ENCODE assay signal across 15 cellular contexts in genomic region chr6:16850332-16851022, GRCh38.
DNase-seq lines count a peak whose midpoint lies in the region; ATAC-seq, FAIRE-seq and TF ChIP-seq lines count a peak whose summit lies in the region.
"Had no signal": no experiment of that assay in that cellular context is flagged by ENCODE, and none has a peak within 500 bp of the region (broad histone marks: within the 10 kb centered on the region; RNA-seq: fewer than 3 reads in every experiment).

No MANE protein-coding gene starts in this region.

- no peak overlapping the region for H3K18ac ChIP-seq in H1 (ENCODE audit: extremely low read depth, low read length)

- WGBS in H1 (ENCODE audit: extremely low coverage in 1 of 2, insufficient coverage in 1 of 2, insufficient read length in 1 of 2, insufficient replicate concordance in 2 of 2, low coverage in 1 of 2, low lambda C conversion rate in 2 of 2, missing lambda C conversion rate in 1 of 2), 2 experiments: 71% methylated on average over 6 of the region's 7 CpGs; no CpG with 5 or more reads in 1 of the 2 experiments

- no peak overlapping the region for H2AK5ac ChIP-seq in H1 (ENCODE audit: low read depth, low read length)

- H3K9ac ChIP-seq in H1 (replicated peaks in 1 of 4; ENCODE audit: extremely low read depth in 1 of 4, low read depth in 3 of 4, low read length in 3 of 4): no peak overlapping the region
- H3K9ac ChIP-seq in skeletal muscle tissue (ENCODE audit: low read depth in 1 of 3, low read length in 3 of 3): peak overlapping the region in 2 of 3 donors; percentile 46 to 60

- FAIRE-seq in H1 (lab: Jason Lieb, UNC): no peak

- no peak overlapping the region for H4K8ac ChIP-seq in H1 (ENCODE audit: extremely low read depth, insufficient read depth, low read length)

- DNase-seq in NCI-H1436 treated with DMSO at 0.1 percent for 48 hours (lab: John Stamatoyannopoulos, UW) (peak; percentile 81), NCI-H1436 (lab: John Stamatoyannopoulos, UW) (no peak), NCI-H748 treated with DMSO at 0.1 percent for 48 hours (lab: John Stamatoyannopoulos, UW) (peak; percentile 99), H1 (ENCODE audit: low read depth in 1 of 2, low spot score in 2 of 2) (no peak), cerebellar cortex (ENCODE audit: low spot score) (no peak), NCI-H2227 treated with DMSO at 0.1 percent for 48 hours (lab: John Stamatoyannopoulos, UW) (no peak)
- DNase-seq: 8988T; activated CD4-positive, CD25-positive, alpha-beta regulatory T cell; activated T-cell treated with anti-CD3 and anti-CD28 coated beads for 4 hours; Caco-2; lower lobe of right lung; NCI-H1048 had no signal

- H3K23me2 ChIP-seq in H1 (ENCODE audit: low read depth, low read length): no peaks in the 10 kb centered on the region

- no peak for ATAC-seq in esophagus mucosa

- no peak overlapping the region for H2BK120ac ChIP-seq in H1 (replicated peaks; ENCODE audit: low read depth, low read length)

- H2BK5ac ChIP-seq in H1 (ENCODE audit: low read depth, low read length): no peak overlapping the region

- no peak overlapping the region for H3K4ac ChIP-seq in H1 (replicated peaks; ENCODE audit: insufficient read length, low read depth, low read length)

- H3K36me3 ChIP-seq in H1 (ENCODE audit: control insufficient read depth in 2 of 4, insufficient read depth in 4 of 4, low read length in 3 of 4): no peaks in the 10 kb centered on the region
- no peaks in the 10 kb centered on the region for H3K36me3 ChIP-seq in skeletal muscle tissue (ENCODE audit: control insufficient read depth in 3 of 3, insufficient read depth in 3 of 3, low read length in 3 of 3)
- H3K36me3 ChIP-seq: lower lobe of right lung, neutrophil had no signal

- no peak overlapping the region for H3K14ac ChIP-seq in H1 (ENCODE audit: insufficient read length)

- no peak overlapping the region for H4K91ac ChIP-seq in H1 (replicated peaks; ENCODE audit: insufficient read length, low read length)

- CTCF ChIA-PET in H1 (lab: Charles Lee; ENCODE audit: partially characterized antibody): interaction anchor here (0.8 to 1.6 kb wide), 3 partner anchors 19 to 115 kb away, joined by 3 to 4 read pairs (median 3); no protein-coding TSS in a partner anchor

- no peak for TF ChIP-seq CTCF in H1 (IDR thresholded peaks at IDR 0.05; ENCODE audit: control extremely low read depth in 1 of 3, insufficient read depth in 1 of 3, low read depth in 1 of 3, low read length in 3 of 3)

- no peak for TF ChIP-seq EP300 in H1 (IDR thresholded peaks at IDR 0.05; ENCODE audit: borderline replicate concordance in 1 of 2, low read depth in 2 of 2, low read length in 2 of 2)

- H3K79me1 ChIP-seq in H1 (ENCODE audit: low read depth, low read length): no peaks in the 10 kb centered on the region

- no peak overlapping the region for H3K56ac ChIP-seq in H1 (replicated peaks; ENCODE audit: insufficient read length, low read depth, low read length)

- H3K27me3 ChIP-seq in H1 (replicated peaks in 1 of 4; ENCODE audit: control insufficient read depth in 3 of 4, extremely low read depth in 1 of 4, insufficient read depth in 3 of 4, low read length in 3 of 4) (no peaks in the 10 kb centered on the region), skeletal muscle tissue (ENCODE audit: control insufficient read depth in 3 of 3, insufficient read depth in 3 of 3, low read length in 3 of 3) (no peaks in the 10 kb centered on the region)

- H3K79me2 ChIP-seq in H1 (ENCODE audit: control insufficient read depth in 1 of 2, insufficient read depth in 2 of 2, low read length in 2 of 2): no peaks in the 10 kb centered on the region

- no peak overlapping the region for H2BK15ac ChIP-seq in H1 (ENCODE audit: low read length)

- TF ChIP-seq RAD21 in H1 (IDR thresholded peaks at IDR 0.05 in 1 of 2, conservative IDR thresholded peaks at IDR 0.05 in 1 of 2; ENCODE audit: low read depth in 2 of 2, low read length in 2 of 2): no peak

- 0 out of 2 replicates have a peak overlapping the region, but pooled peaks have one; percentile 1 for H2AFZ ChIP-seq in H1 (ENCODE audit: low read length)

- POLR2A ChIA-PET in H1 (lab: Charles Lee; ENCODE audit: partially characterized antibody): interaction anchor here (0.6 kb wide), 1 partner anchor 128 kb away, joined by 3 read pairs; no protein-coding TSS in a partner anchor

- H4K5ac ChIP-seq in H1 (ENCODE audit: insufficient read length, low read depth, low read length): no peak overlapping the region

- no peaks in the 10 kb centered on the region for H3K9me3 ChIP-seq in H1 (ENCODE audit: insufficient read depth in 2 of 2, low read depth in 1 of 2, low read length in 1 of 2)
- H3K9me3 ChIP-seq in skeletal muscle tissue (ENCODE audit: control insufficient read depth in 3 of 3, low read length in 3 of 3): no peaks in the 10 kb centered on the region
- H3K9me3 ChIP-seq: Caco-2, lower lobe of right lung, neutrophil had no signal

- H3K4me3 ChIP-seq in H1 (ENCODE audit: extremely low read depth in 1 of 4, insufficient read depth in 2 of 4, low read depth in 3 of 4, low read length in 4 of 4) (no peak overlapping the region), skeletal muscle tissue (ENCODE audit: low read length in 3 of 3) (peak overlapping the region in 1 of 3 donors; percentile 53)
- H3K4me3 ChIP-seq: lower lobe of right lung had no signal

- H3K27ac ChIP-seq in H1 (ENCODE audit: low read depth, low read length) (no peak overlapping the region), skeletal muscle tissue (ENCODE audit: low read depth, low read length) (peak overlapping the region; percentile 68)
- H3K27ac ChIP-seq: lower lobe of right lung, neutrophil had no signal

- H3K23ac ChIP-seq in H1 (ENCODE audit: insufficient read length): no peak overlapping the region

- H2BK20ac ChIP-seq in H1 (ENCODE audit: low read length): no peak overlapping the region

- H3K4me1 ChIP-seq in H1 (replicated peaks in 1 of 4; ENCODE audit: control insufficient read depth in 3 of 4, insufficient read depth in 4 of 4, low read length in 3 of 4) (0 out of 7 replicates have a peak, but pooled peaks cover 0 to 2% (median 0%) of the 10 kb centered on the region in 4 experiments), skeletal muscle tissue (ENCODE audit: control insufficient read depth in 3 of 3, insufficient read depth in 3 of 3, low read length in 3 of 3) (peaks cover 10 to 16% (median 13%) of the 10 kb centered on the region in 3 donors)
- H3K4me1 ChIP-seq: Caco-2 had no signal

- no peak for TF ChIP-seq POLR2A in H1 (IDR thresholded peaks at IDR 0.05; ENCODE audit: control extremely low read depth in 1 of 2, low read depth in 2 of 2, low read length in 2 of 2)

- H4K20me1 ChIP-seq in H1 (replicated peaks in 1 of 2; ENCODE audit: control insufficient read depth in 1 of 2, insufficient read depth in 2 of 2, low read length in 2 of 2): no peaks in the 10 kb centered on the region

- peak overlapping the region in 1 of 2 experiments; percentile 11; a peak in 1 of 4 replicates for H3K4me2 ChIP-seq in H1 (ENCODE audit: insufficient read depth in 1 of 2, low read depth in 2 of 2, low read length in 2 of 2)

- no peak overlapping the region for H2BK12ac ChIP-seq in H1 (ENCODE audit: low read depth, low read length)

TF ChIP-seq in H1, 55 proteins besides CTCF, POLR2A, EP300 and RAD21:
- TF ChIP-seq ATF2 (IDR thresholded peaks at IDR 0.05; ENCODE audit: low read length) (no peak), MAX (IDR thresholded peaks at IDR 0.05) (no peak), CTBP2 (IDR thresholded peaks at IDR 0.05; ENCODE audit: borderline replicate concordance, insufficient read depth, insufficient read length, low read length) (no peak), SP1 (IDR thresholded peaks at IDR 0.05; ENCODE audit: low read depth, low read length) (no peak), NANOG (IDR thresholded peaks at IDR 0.05; ENCODE audit: insufficient read depth, low read depth, low read length, poor library complexity, severe bottlenecking) (no peak), KDM1A (IDR thresholded peaks at IDR 0.05; ENCODE audit: borderline replicate concordance, low read length) (no peak), RFX5 (IDR thresholded peaks at IDR 0.05; ENCODE audit: borderline replicate concordance, low read depth, low read length) (no peak), SP2 (IDR thresholded peaks at IDR 0.05; ENCODE audit: low read length) (no peak), SIRT6 (IDR thresholded peaks at IDR 0.05; ENCODE audit: low read length) (no peak), POLR2AphosphoS5 (IDR thresholded peaks at IDR 0.05; ENCODE audit: low read depth, low read length) (no peak), TEAD4 (IDR thresholded peaks at IDR 0.05; ENCODE audit: low read depth, low read length) (no peak), SP4 (IDR thresholded peaks at IDR 0.05; ENCODE audit: low read length) (no peak), KDM5A (IDR thresholded peaks at IDR 0.05; ENCODE audit: low read length) (no peak), TAF1 (IDR thresholded peaks at IDR 0.05; ENCODE audit: low read depth, low read length) (no peak), BCL11A (IDR thresholded peaks at IDR 0.05; ENCODE audit: low read depth in 2 of 2, low read length in 2 of 2) (no peak), KDM4A (IDR thresholded peaks at IDR 0.05; ENCODE audit: low read depth, low read length, severe bottlenecking) (no peak), SIX5 (IDR thresholded peaks at IDR 0.05; ENCODE audit: low read depth, low read length) (no peak), SAP30 (IDR thresholded peaks at IDR 0.05; ENCODE audit: insufficient read depth, insufficient replicate concordance, low read length) (no peak), CHD1 (IDR thresholded peaks at IDR 0.05; ENCODE audit: low read depth, low read length) (no peak), BRCA1 (IDR thresholded peaks at IDR 0.05; ENCODE audit: low read depth, low read length) (no peak)

Comparison
In these comparisons a context has a peak if more than half of its experiments do, and no peak if none do; other contexts are left out.
1. DNase-seq: peak in NCI-H1436 treated with DMSO at 0.1 percent for 48 hours (single experiment) and NCI-H748 treated with DMSO at 0.1 percent for 48 hours (single experiment); none in NCI-H1436 (single experiment), H1 (0 of 2), cerebellar cortex (single experiment) and NCI-H2227 treated with DMSO at 0.1 percent for 48 hours (single experiment).
2. H3K9ac ChIP-seq: peak in skeletal muscle tissue (2 of 3); none in H1 (0 of 4).